Comparison of ENCODE assay signal across 2 cellular contexts in genomic region chr20:18088298-18088697, GRCh38. TPM values are rescaled to one million over a fixed set of nuclear protein-coding genes. Genes with fewer than 3 reads are reported as not detected.
"Had no signal": no experiment of that assay in that cellular context is flagged by ENCODE, and none has a peak within 500 bp of the region (broad histone marks: within the 10 kb centered on the region; RNA-seq: fewer than 3 reads in every experiment).

No MANE protein-coding gene starts in this region.

RNA-seq across cellular contexts. Expression of gene OVOL2, which starts 30.6 kb away (rescaled TPM):
- total RNA-seq: G401, GM12878 had no signal
- polyA plus RNA-seq: GM12878 had no signal
